In the genomic region with DNA sequence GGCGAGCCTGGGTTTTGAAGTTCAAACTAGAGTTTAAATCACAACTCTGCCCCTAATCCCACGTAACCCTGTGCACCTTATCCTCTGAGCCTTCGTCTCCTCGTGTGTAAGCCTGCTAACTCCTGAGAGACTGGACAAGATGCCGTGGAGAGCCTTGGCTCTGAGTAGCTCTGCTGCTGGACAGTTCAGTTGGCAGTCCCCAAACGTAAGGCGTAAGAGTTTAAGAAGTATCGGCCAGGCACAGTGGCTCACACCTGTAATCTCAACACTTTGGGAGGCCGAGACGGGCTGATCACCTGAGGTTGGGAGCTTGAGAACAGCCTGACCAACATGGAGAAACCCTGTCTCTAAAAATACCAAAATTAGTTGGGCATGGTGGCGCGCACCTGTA, we compare ENCODE assay signal across 1 cellular context.
A peak's percentile ranks its signal among the peaks of the same experiment; 100 is the strongest.
TF ChIP-seq lines count a peak whose summit lies in the region.

No MANE protein-coding gene starts in this region.

TF ChIP-seq in HCT116, 20 proteins besides CTCF, POLR2A, EP300 and RAD21:
- TF ChIP-seq SRF (IDR thresholded peaks at IDR 0.05; ENCODE audit: low read depth) (no peak), EZH2 (IDR thresholded peaks at IDR 0.05) (no peak), JUND (IDR thresholded peaks at IDR 0.05) (no peak; the same call in 1 of the 2 replicates), YY1 (IDR thresholded peaks at IDR 0.05; ENCODE audit: extremely low read depth, insufficient replicate concordance, low read depth, low read length) (no peak), FOSL1 (IDR thresholded peaks at IDR 0.05; ENCODE audit: low read depth) (no peak), ELF1 (IDR thresholded peaks at IDR 0.05; ENCODE audit: borderline replicate concordance, low read depth) (no peak), POLR2AphosphoS5 (IDR thresholded peaks at IDR 0.05; ENCODE audit: low read depth, low read length) (peak; percentile 36)
